ENCODE assay signal across 1 cellular context in genomic region chr22:46738642-46738960, GRCh38.
TF ChIP-seq lines count a peak whose summit lies in the region.

No MANE protein-coding gene starts in this region.

TF ChIP-seq in IMR-90, 13 proteins besides CTCF, POLR2A, EP300 and RAD21 (continued from another document):
- TF ChIP-seq USF2 (IDR thresholded peaks at IDR 0.05; ENCODE audit: low read depth, low read length) (no peak), SMC3 (IDR thresholded peaks at IDR 0.05; ENCODE audit: low read depth, low read length) (no peak), RCOR1 (IDR thresholded peaks at IDR 0.05; ENCODE audit: insufficient replicate concordance, low read length) (no peak), BHLHE40 (IDR thresholded peaks at IDR 0.05; ENCODE audit: low read depth, low read length) (no peak), MAZ (IDR thresholded peaks at IDR 0.05; ENCODE audit: borderline replicate concordance, low read depth, low read length) (no peak), NFE2L2 (IDR thresholded peaks at IDR 0.05; ENCODE audit: low read depth, low read length) (no peak), MAFK (IDR thresholded peaks at IDR 0.05; ENCODE audit: low read depth, low read length) (no peak), FOS (IDR thresholded peaks at IDR 0.05; ENCODE audit: low read depth, low read length) (no peak)
